In the genomic region with DNA sequence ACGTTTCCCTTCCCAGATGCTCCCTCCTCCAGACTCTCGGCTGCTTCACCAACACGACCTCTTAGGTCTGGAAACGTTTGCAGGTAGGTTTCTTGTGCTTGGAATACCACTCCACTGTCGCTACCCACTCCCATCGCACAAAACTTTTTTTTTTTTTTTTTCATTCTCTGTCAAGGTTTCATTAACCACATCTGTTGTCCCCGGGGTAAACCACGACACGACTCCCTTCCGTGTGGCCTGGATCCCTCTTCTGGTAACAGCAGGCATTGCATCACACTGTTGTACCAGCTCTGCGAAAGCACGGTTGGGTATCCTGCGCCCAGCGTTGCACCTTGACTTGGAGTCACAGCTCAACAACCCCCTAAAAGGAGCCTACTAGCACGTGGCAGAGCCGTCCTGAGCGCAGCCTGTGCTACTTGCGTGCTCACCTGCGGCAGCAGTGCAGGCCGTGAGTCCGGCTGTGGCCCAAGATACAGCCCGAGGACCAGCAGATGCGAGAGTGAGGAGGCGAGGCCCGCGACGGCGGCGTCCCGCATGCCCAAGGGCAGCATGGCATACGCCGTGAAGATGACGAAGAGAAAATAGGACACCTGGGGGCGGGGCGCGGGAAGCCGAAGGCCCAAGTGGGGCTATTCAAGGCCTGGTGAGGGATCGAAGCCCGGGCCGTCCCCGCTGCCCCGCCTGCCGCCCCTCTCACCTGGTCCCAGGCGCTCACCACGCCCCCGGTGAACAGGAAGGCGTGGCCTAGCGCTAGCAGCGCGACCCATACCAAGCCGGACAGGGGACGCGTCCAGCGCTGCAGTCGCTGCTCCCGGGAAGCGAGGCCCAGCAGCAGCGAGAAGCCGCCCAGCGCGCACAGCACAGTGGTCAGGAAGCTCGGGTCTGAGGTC, we compare ENCODE assay signal across 1 cellular context.
A peak's percentile ranks its signal among the peaks of the same experiment; 100 is the strongest.
TF ChIP-seq lines count a peak whose summit lies in the region.

No MANE protein-coding gene starts in this region.

TF ChIP-seq in GM23338, 12 proteins besides CTCF, POLR2A, EP300 and RAD21:
- TF ChIP-seq CREB1 (CRISPR knock-in tag; IDR thresholded peaks at IDR 0.05; ENCODE audit: low read depth) = no peak; the same call in 1 of the 2 replicates
- peak; percentile 38; the same call in 1 of the 2 replicates for TF ChIP-seq POLR2AphosphoS5 (IDR thresholded peaks at IDR 0.05; ENCODE audit: low read depth)
TF ChIP-seq in GM23338: peak in this region for 1.
